ENCODE assay signal across 14 cellular contexts in genomic region chr1:28740118-28740517, GRCh38. TPM values are rescaled to one million over a fixed set of nuclear protein-coding genes. Genes with fewer than 3 reads are reported as not detected.
DNase-seq lines count a peak whose midpoint lies in the region; ATAC-seq and TF ChIP-seq lines count a peak whose summit lies in the region.
"Had no signal": no experiment of that assay in that cellular context is flagged by ENCODE, and none has a peak within 500 bp of the region (broad histone marks: within the 10 kb centered on the region; RNA-seq: fewer than 3 reads in every experiment).

No MANE protein-coding gene starts in this region.

- H3K4me2 ChIP-seq in neural progenitor cell, result peak overlapping the region; percentile 97

- no peaks in the 10 kb centered on the region for H3K9me3 Mint-ChIP-seq in T-helper 2 cell treated with Interferon-gamma antibody and Interleukin-4, amounts not matched to agents 5 μg/mL and 100 μg/mL, for 36 hours
- H3K9me3 Mint-ChIP-seq in effector memory CD8-positive, alpha-beta T cell, result no peaks in the 10 kb centered on the region
- H3K9me3 Mint-ChIP-seq in neural progenitor cell, result no peaks in the 10 kb centered on the region

- in situ Hi-C loops in GM13976 (cut with MboI; ENCODE audit: low sequenced_read_pairs, unreplicated experiment), result no loop called here

- no TSS peak for BruUV-seq in A673 (replicated peaks; lab: Mats Ljungman, UMichigan)

- H3K4me1 Mint-ChIP-seq in T-helper 2 cell treated with Interferon-gamma antibody and Interleukin-4, amounts not matched to agents 5 μg/mL and 100 μg/mL, for 36 hours (ENCODE audit: low read depth), result peaks cover 45% of the 10 kb centered on the region
- H3K4me1 Mint-ChIP-seq in effector memory CD8-positive, alpha-beta T cell (ENCODE audit: low read depth in 2 of 2), result peaks cover 38 to 55% of the 10 kb centered on the region in 2 donors
- peaks cover 43% of the 10 kb centered on the region for H3K4me1 Mint-ChIP-seq in neural progenitor cell

- H3K27ac ChIP-seq in neural progenitor cell (no peak overlapping the region), A673 (ENCODE audit: low read depth, low read length, poor library complexity, severe bottlenecking) (no peak overlapping the region)
- H3K27ac ChIP-seq: thyroid gland had no signal

- H3K79me2 ChIP-seq in neural progenitor cell (ENCODE audit: low read depth), result peaks cover 93% of the 10 kb centered on the region

- H3K9ac ChIP-seq in neural progenitor cell, result no peak overlapping the region

- H2AFZ ChIP-seq in neural progenitor cell (replicated peaks), result no peak overlapping the region

- peak overlapping the region; percentile 93 for H3K4me3 Mint-ChIP-seq in T-helper 2 cell treated with Interferon-gamma antibody and Interleukin-4, amounts not matched to agents 5 μg/mL and 100 μg/mL, for 36 hours
- H3K4me3 Mint-ChIP-seq in effector memory CD8-positive, alpha-beta T cell, result peak overlapping the region; percentile 13 to 24
- H3K4me3 Mint-ChIP-seq in neural progenitor cell, result peak overlapping the region; percentile 42

- POLR2A ChIA-PET in A673 (lab: Charles Lee; ENCODE audit: low non-redundant PET), result no interaction called here

- no peak for ATAC-seq in effector memory CD8-positive, alpha-beta T cell (replicated peaks)
- no peak for ATAC-seq in HG03196 (IDR thresholded peaks at IDR 0.05; ENCODE audit: unreplicated experiment)

- TF ChIP-seq POLR2A in NB4 (IDR thresholded peaks at IDR 0.05; ENCODE audit: extremely low read depth, insufficient read length), result no peak

- H3K36me3 ChIP-seq in neural progenitor cell, result peaks cover 32% of the 10 kb centered on the region
- H3K36me3 ChIP-seq in A673 (ENCODE audit: insufficient read depth, low read length, poor library complexity, severe bottlenecking), result peaks cover 68% of the 10 kb centered on the region

- CTCF ChIA-PET in A673 (lab: Charles Lee), result no interaction called here

- no peaks in the 10 kb centered on the region for H3K27me3 Mint-ChIP-seq in T-helper 2 cell treated with Interferon-gamma antibody and Interleukin-4, amounts not matched to agents 5 μg/mL and 100 μg/mL, for 36 hours (ENCODE audit: low read depth)
- H3K27me3 Mint-ChIP-seq in effector memory CD8-positive, alpha-beta T cell, result no peaks in the 10 kb centered on the region
- H3K27me3 Mint-ChIP-seq in neural progenitor cell (ENCODE audit: insufficient read depth, low read depth), result peaks cover 2% of the 10 kb centered on the region

- H3K9me3 ChIP-seq in neural progenitor cell (ENCODE audit: low read depth), result no peaks in the 10 kb centered on the region
- no peaks in the 10 kb centered on the region for H3K9me3 ChIP-seq in A673 (ENCODE audit: low read depth, low read length, poor library complexity, severe bottlenecking)
- H3K9me3 ChIP-seq: thyroid gland had no signal

- H3F3A ChIP-seq in neural progenitor cell (ENCODE audit: low read depth), result peaks cover 42% of the 10 kb centered on the region

- peaks cover 76% of the 10 kb centered on the region for H4K20me1 ChIP-seq in neural progenitor cell (ENCODE audit: low read depth)

- TF ChIP-seq CTCF in NB4 (IDR thresholded peaks at IDR 0.05; ENCODE audit: low read depth, low read length) (no peak), neural progenitor cell (IDR thresholded peaks at IDR 0.05) (no peak), A673 (conservative IDR thresholded peaks at IDR 0.05; ENCODE audit: low read depth, low read length) (no peak), GM13976 (IDR thresholded peaks at IDR 0.05; ENCODE audit: borderline replicate concordance, control extremely low read depth, extremely low read depth, insufficient read depth, missing control alignments) (no peak)

- intact Hi-C loops in A673 (cut with micrococcal nuclease; ENCODE audit: unreplicated experiment), result no loop called here

- no peaks in the 10 kb centered on the region for H3K27me3 ChIP-seq in neural progenitor cell
- H3K27me3 ChIP-seq in A673 (replicated peaks; ENCODE audit: insufficient read depth, low read depth, low read length, poor library complexity), result no peaks in the 10 kb centered on the region
- H3K27me3 ChIP-seq: thyroid gland had no signal

- peaks cover 62% of the 10 kb centered on the region for H3K36me3 Mint-ChIP-seq in T-helper 2 cell treated with Interferon-gamma antibody and Interleukin-4, amounts not matched to agents 5 μg/mL and 100 μg/mL, for 36 hours (ENCODE audit: low read depth)
- peaks cover 83% of the 10 kb centered on the region for H3K36me3 Mint-ChIP-seq in effector memory CD8-positive, alpha-beta T cell (ENCODE audit: insufficient read depth)
- H3K36me3 Mint-ChIP-seq in neural progenitor cell, result peaks cover 49% of the 10 kb centered on the region

- H3K4me1 ChIP-seq in neural progenitor cell, result peaks cover 26% of the 10 kb centered on the region
- H3K4me1 ChIP-seq in A673 (ENCODE audit: insufficient read depth, low read length, poor library complexity, severe bottlenecking), result peaks cover 32% of the 10 kb centered on the region

- DNase-seq in T-helper 2 cell treated with Interferon-gamma antibody and Interleukin-4, amounts not matched to agents 5 μg/mL and 100 μg/mL, for 36 hours (ENCODE audit: low spot score), result no peak
- DNase-seq in T-helper 2 cell (no peak), NB4 (ENCODE audit: low read depth) (no peak), neural progenitor cell (ENCODE audit: low spot score) (no peak), A673 (ENCODE audit: low spot score) (no peak), GM13976 (ENCODE audit: low spot score) (no peak)
- no peak for DNase-seq in effector memory CD8-positive, alpha-beta T cell
- DNase-seq: DMS 273 treated with DMSO at 0.1 percent for 48 hours, erythroblast, hippocampal formation, NCI-H146, NCI-H774, thyroid gland had no signal

- H3K27ac Mint-ChIP-seq in T-helper 2 cell treated with Interferon-gamma antibody and Interleukin-4, amounts not matched to agents 5 μg/mL and 100 μg/mL, for 36 hours, result no peak overlapping the region
- no peak overlapping the region for H3K27ac Mint-ChIP-seq in effector memory CD8-positive, alpha-beta T cell
- no peak overlapping the region for H3K27ac Mint-ChIP-seq in neural progenitor cell

- H3K4me3 ChIP-seq in NB4 (ENCODE audit: low read depth, low read length), result peak overlapping the region; percentile 29
- H3K4me3 ChIP-seq in neural progenitor cell, result peak overlapping the region; percentile 75
- no peak overlapping the region for H3K4me3 ChIP-seq in A673 (ENCODE audit: low read depth, low read length, poor library complexity, severe bottlenecking)
- H3K4me3 ChIP-seq: thyroid gland had no signal

RNA-seq across cellular contexts. Expression of gene YTHDF2, which starts 3.4 kb away (rescaled TPM):
- 107 and 120 TPM in 2 replicates for total RNA-seq in neural progenitor cell (ENCODE audit: low replicate concordance)
- total RNA-seq in A673 (2021), result 99.6 and 111 TPM in 2 replicates

Comparison
In these comparisons a context has a peak if more than half of its experiments do, and no peak if none do; other contexts are left out.
1. H3K4me3 Mint-ChIP-seq: peak in every context shown above with its lines; median percentile 93 in T-helper 2 cell treated with Interferon-gamma antibody and Interleukin-4, amounts not matched to agents 5 μg/mL and 100 μg/mL, for 36 hours; 42 in neural progenitor cell; 18 in effector memory CD8-positive, alpha-beta T cell.